ENCODE assay signal across 8 cellular contexts in the genomic region with DNA sequence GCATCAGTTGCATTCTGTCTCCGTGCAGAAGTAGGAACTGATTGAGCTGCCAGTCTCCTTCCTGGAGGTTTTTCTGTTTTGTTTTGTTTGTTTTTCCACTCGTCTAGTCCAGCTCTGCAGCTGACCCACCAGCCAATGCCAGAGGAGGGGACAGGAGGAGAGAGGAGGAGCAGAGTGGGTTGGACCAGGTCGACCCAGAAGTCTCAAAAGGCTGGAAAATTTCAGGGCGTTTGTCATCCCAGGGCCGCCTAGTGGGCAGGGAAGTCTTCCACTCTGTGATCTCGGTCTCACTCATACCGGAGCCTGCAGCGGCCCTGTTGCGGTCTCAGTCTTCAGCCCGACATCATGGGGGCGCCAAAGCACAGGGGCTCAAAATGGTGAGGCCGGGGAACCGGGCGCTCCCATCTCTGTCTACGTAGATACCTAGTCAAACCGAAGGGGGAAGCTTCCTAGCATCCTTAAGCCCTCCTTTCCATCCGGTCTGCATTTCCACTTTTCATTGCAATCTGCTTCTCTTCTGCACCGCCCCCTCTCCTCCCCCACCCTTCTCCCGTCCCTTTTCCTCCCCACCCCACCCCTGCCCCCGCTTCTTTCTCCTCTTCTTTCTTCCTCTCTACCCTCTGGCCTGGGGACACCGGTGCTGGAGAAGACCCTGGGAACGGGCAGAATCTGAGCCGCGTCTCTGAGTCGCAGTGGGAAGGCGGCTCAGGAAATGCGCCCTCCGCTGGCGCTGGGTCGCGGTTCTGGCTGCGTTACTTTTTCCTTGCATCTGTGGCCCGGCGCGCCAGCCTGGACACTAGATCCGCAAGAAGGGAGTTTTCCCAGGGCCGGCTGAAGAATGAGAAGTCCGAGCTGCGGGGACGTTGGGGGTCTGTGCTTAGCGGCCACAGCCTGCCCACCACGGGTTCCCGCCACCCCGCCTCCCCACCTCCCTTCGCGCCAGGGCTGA. TPM values are rescaled to one million over a fixed set of nuclear protein-coding genes. Genes with fewer than 3 reads are reported as not detected.
DNase-seq lines count a peak whose midpoint lies in the region; ATAC-seq, FAIRE-seq and TF ChIP-seq lines count a peak whose summit lies in the region.

No MANE protein-coding gene starts in this region.

- no peaks in the 10 kb centered on the region for H3K79me2 ChIP-seq in keratinocyte (ENCODE audit: control insufficient read depth, insufficient read depth, low read length)

- TF ChIP-seq CTCF in keratinocyte (optimal IDR thresholded peaks at IDR 0.05 in 1 of 3, IDR thresholded peaks at IDR 0.05 in 1 of 3, conservative IDR thresholded peaks at IDR 0.05 in 1 of 3; ENCODE audit: extremely low read depth in 1 of 3, insufficient read depth in 2 of 3, low read length in 3 of 3) = peak; percentile 27 to 73 (median 40)

- no peaks in the 10 kb centered on the region for H3K9me1 ChIP-seq in keratinocyte (ENCODE audit: control insufficient read depth, extremely low read depth, insufficient read depth, low read length)

- H2AFZ ChIP-seq in keratinocyte (ENCODE audit: control insufficient read depth, low read length) = no peak overlapping the region

- ATAC-seq in HG03196 (IDR thresholded peaks at IDR 0.05; ENCODE audit: unreplicated experiment) (no peak), GM21825 (IDR thresholded peaks at IDR 0.05; ENCODE audit: unreplicated experiment) (no peak)

- H3K36me3 ChIP-seq in keratinocyte (ENCODE audit: control insufficient read depth in 2 of 2, extremely low read depth in 1 of 2, insufficient read depth in 2 of 2, low read length in 2 of 2) = no peaks in the 10 kb centered on the region

- no peaks in the 10 kb centered on the region for H3K9me3 ChIP-seq in keratinocyte (ENCODE audit: control insufficient read depth, low read depth, low read length)

- no peak overlapping the region for H3K9ac ChIP-seq in keratinocyte (ENCODE audit: control insufficient read depth, extremely low read depth, insufficient read depth, low read length)

- dilution Hi-C loops in keratinocyte (cut with MboI; ENCODE audit: extremely low pct_ligation_motif_present, low sequenced_read_pairs) = no loop called here

- no peak overlapping the region for H3K27ac ChIP-seq in keratinocyte (ENCODE audit: control insufficient read depth, insufficient read depth, low read length)

- DNase-seq in DMS114 treated with DMSO at 0.1 percent for 48 hours (lab: John Stamatoyannopoulos, UW; ENCODE audit: unreplicated experiment) = peak; percentile 81
- peak; percentile 62 for DNase-seq in HTR-8/SVneo (ENCODE audit: insufficient read length, low spot score)
- DNase-seq in activated T-cell treated with anti-CD3 and anti-CD28 coated beads, Interleukin-2, amount 50 U/mL, for 48 hours = peak; percentile 57 to 62
- no peak for DNase-seq in keratinocyte (ENCODE audit: low read depth, low spot score)
- no peak for DNase-seq in DMS153 (lab: John Stamatoyannopoulos, UW)
- no peak for DNase-seq in GM19240 (ENCODE audit: insufficient read length, low spot score)

- H3K4me1 ChIP-seq in keratinocyte (ENCODE audit: control insufficient read depth, extremely low read depth, insufficient read depth, low read length) = peaks cover 10% of the 10 kb centered on the region

- no peak overlapping the region for H3K4me2 ChIP-seq in keratinocyte (ENCODE audit: control insufficient read depth, extremely low read depth, insufficient read depth, low read depth, low read length)

- peaks cover 80% of the 10 kb centered on the region for H3K27me3 ChIP-seq in keratinocyte (ENCODE audit: control insufficient read depth, extremely low read depth, insufficient read depth, low read length)

- FAIRE-seq in HTR-8/SVneo (lab: Jason Lieb, UNC) (no peak), keratinocyte (lab: Jason Lieb, UNC) (no peak)

- peaks cover 3% of the 10 kb centered on the region for H4K20me1 ChIP-seq in keratinocyte (ENCODE audit: control insufficient read depth, extremely low read depth, insufficient read depth, low read length)

- no peak overlapping the region for H3K4me3 ChIP-seq in keratinocyte (ENCODE audit: control insufficient read depth in 2 of 3, extremely low read depth in 1 of 3, insufficient read depth in 2 of 3, low read depth in 1 of 3, low read length in 3 of 3)

RNA-seq across cellular contexts. Expression of a gene that starts 16.2 kb away (rescaled TPM):
- not detected in 3 replicates for polyA plus RNA-seq in keratinocyte
- not detected for polyA plus RNA-seq in keratinocyte (2011; ENCODE audit: low read depth)
- polyA plus RNA-seq in keratinocyte (2011; cell fraction: cytosol; rRNA removed) = not detected in 2 replicates
- not detected in 2 replicates for polyA plus RNA-seq in keratinocyte (2011; cell fraction: nucleus; rRNA removed)
- polyA plus RNA-seq in keratinocyte (2012; ENCODE audit: low replicate concordance) = not detected in 2 replicates
- polyA minus RNA-seq in keratinocyte = 0.03 TPM in 1 of 3 replicates, not detected in the others
- not detected for polyA minus RNA-seq in keratinocyte (2011; cell fraction: cytosol; rRNA and poly(A)+ RNA removed)
- polyA minus RNA-seq in keratinocyte (2011; cell fraction: nucleus; rRNA and poly(A)+ RNA removed) = not detected in 2 replicates

Comparison
In these comparisons a context has a peak if more than half of its experiments do, and no peak if none do; other contexts are left out.
1. DNase-seq: peak in DMS114 treated with DMSO at 0.1 percent for 48 hours (single experiment), HTR-8/SVneo (single experiment) and activated T-cell treated with anti-CD3 and anti-CD28 coated beads, Interleukin-2, amount 50 U/mL, for 48 hours (2 of 2); none in keratinocyte (single experiment), DMS153 (single experiment) and GM19240 (single experiment).